In genomic region chr17:77795685-77796084, GRCh38 we compare ENCODE assay signal across 24 cellular contexts.
DNase-seq lines count a peak whose midpoint lies in the region; ATAC-seq and TF ChIP-seq lines count a peak whose summit lies in the region.
"Had no signal": no experiment of that assay in that cellular context is flagged by ENCODE, and none has a peak within 500 bp of the region (broad histone marks: within the 10 kb centered on the region; RNA-seq: fewer than 3 reads in every experiment).

No MANE protein-coding gene starts in this region.

- H3K79me2 ChIP-seq in neural progenitor cell (ENCODE audit: low read depth) = no peaks in the 10 kb centered on the region

- H3K27ac ChIP-seq in left ventricle myocardium inferior (replicated peaks) (no peak overlapping the region), neural progenitor cell (no peak overlapping the region), stomach smooth muscle (ENCODE audit: low read length) (peak overlapping the region; percentile 66), breast epithelium (no peak overlapping the region)
- H3K27ac ChIP-seq: 22Rv1, BLaER1, RWPE1 had no signal

- H3K4me3 Mint-ChIP-seq in neural progenitor cell = no peak overlapping the region
- no peak overlapping the region for H3K4me3 Mint-ChIP-seq in T-helper 17 cell
- H3K4me3 Mint-ChIP-seq: CD4-positive, alpha-beta memory T cell; H9 had no signal

- peak; percentile 6 for DNase-seq in Right ventricle myocardium superior
- no peak for DNase-seq in left ventricle myocardium inferior
- DNase-seq in neural progenitor cell (ENCODE audit: low spot score) = no peak
- DNase-seq in T-helper 17 cell = no peak
- no peak for DNase-seq in midbrain (lab: John Stamatoyannopoulos, UW)
- no peak for DNase-seq in NCI-H524 treated with DMSO at 0.1 percent for 48 hours (lab: John Stamatoyannopoulos, UW)
- DNase-seq in breast epithelium (ENCODE audit: low spot score in 2 of 2) = no peak
- DNase-seq: ACHN; Caco-2; CD4-positive, alpha-beta memory T cell; DMS 273 treated with DMSO at 0.1 percent for 48 hours; DMS79 treated with DMSO at 0.1 percent for 48 hours; KG1; NCI-H1092; NCI-H1436; NCI-H1930; NCI-H510A; NCI-H774; NK-92 treated with Interleukin-12 subunit alpha and Interleukin-12 subunit beta, amount 100 ng/mL, for 24 hours had no signal

- no peak for TF ChIP-seq CTCF in left ventricle myocardium inferior (IDR thresholded peaks at IDR 0.05; ENCODE audit: borderline replicate concordance)
- TF ChIP-seq CTCF in neural progenitor cell (IDR thresholded peaks at IDR 0.05) = no peak
- no peak for TF ChIP-seq CTCF in breast epithelium (IDR thresholded peaks at IDR 0.05)

- no peak for ATAC-seq in Right ventricle myocardium superior (ENCODE audit: poor library complexity)
- no peak for ATAC-seq in T-helper 17 cell

- H3K27me3 Mint-ChIP-seq in neural progenitor cell (ENCODE audit: insufficient read depth, low read depth) (peaks cover 24% of the 10 kb centered on the region), T-helper 17 cell (peaks cover 22% of the 10 kb centered on the region)
- H3K27me3 Mint-ChIP-seq: CD4-positive, alpha-beta memory T cell had no signal

- H2AFZ ChIP-seq in neural progenitor cell (replicated peaks) = no peak overlapping the region

- H3K4me1 ChIP-seq in left ventricle myocardium inferior = no peaks in the 10 kb centered on the region
- peaks cover 1% of the 10 kb centered on the region for H3K4me1 ChIP-seq in neural progenitor cell
- peaks cover 18% of the 10 kb centered on the region for H3K4me1 ChIP-seq in stomach smooth muscle (ENCODE audit: control insufficient read depth, insufficient read depth, low read length)
- H3K4me1 ChIP-seq in breast epithelium = no peaks in the 10 kb centered on the region
- H3K4me1 ChIP-seq: Caco-2 had no signal

- H3K36me3 Mint-ChIP-seq in neural progenitor cell (no peaks in the 10 kb centered on the region), T-helper 17 cell (ENCODE audit: low read depth) (no peaks in the 10 kb centered on the region)
- H3K36me3 Mint-ChIP-seq: CD4-positive, alpha-beta memory T cell had no signal

- H3K27me3 ChIP-seq in left ventricle myocardium inferior (ENCODE audit: low read depth) (no peaks in the 10 kb centered on the region), neural progenitor cell (peaks cover 30% of the 10 kb centered on the region), stomach smooth muscle (ENCODE audit: control insufficient read depth in 1 of 2, insufficient read depth in 2 of 2, low read length in 2 of 2) (no peaks in the 10 kb centered on the region), breast epithelium (no peaks in the 10 kb centered on the region)
- H3K27me3 ChIP-seq: BLaER1 had no signal

- H3K9me3 ChIP-seq in left ventricle myocardium inferior (replicated peaks) = no peaks in the 10 kb centered on the region
- H3K9me3 ChIP-seq in neural progenitor cell (ENCODE audit: low read depth) = no peaks in the 10 kb centered on the region
- H3K9me3 ChIP-seq in stomach smooth muscle (ENCODE audit: control insufficient read depth in 2 of 2, low read length in 2 of 2) = no peaks in the 10 kb centered on the region
- H3K9me3 ChIP-seq in T-helper 17 cell (ENCODE audit: control insufficient read depth, low read length, poor library complexity, severe bottlenecking) = no peaks in the 10 kb centered on the region
- no peaks in the 10 kb centered on the region for H3K9me3 ChIP-seq in breast epithelium
- H3K9me3 ChIP-seq: BLaER1, Caco-2 had no signal

- H3K36me3 ChIP-seq in left ventricle myocardium inferior (no peaks in the 10 kb centered on the region), neural progenitor cell (no peaks in the 10 kb centered on the region), stomach smooth muscle (ENCODE audit: control insufficient read depth in 2 of 2, insufficient read depth in 2 of 2, low read length in 2 of 2) (no peaks in the 10 kb centered on the region), breast epithelium (no peaks in the 10 kb centered on the region)
- H3K36me3 ChIP-seq: BLaER1 had no signal

- peak overlapping the region; percentile 47 for H3K27ac Mint-ChIP-seq in neural progenitor cell
- no peak overlapping the region for H3K27ac Mint-ChIP-seq in T-helper 17 cell
- H3K27ac Mint-ChIP-seq: H9 had no signal

- no peak for TF ChIP-seq POLR2A in breast epithelium (IDR thresholded peaks at IDR 0.05)

- H3K4me1 Mint-ChIP-seq in neural progenitor cell = peaks cover 29% of the 10 kb centered on the region
- peaks cover 11% of the 10 kb centered on the region for H3K4me1 Mint-ChIP-seq in T-helper 17 cell

- H3K9ac ChIP-seq in neural progenitor cell = no peak overlapping the region
- no peak overlapping the region for H3K9ac ChIP-seq in stomach smooth muscle (ENCODE audit: low read length in 2 of 2)
- H3K9ac ChIP-seq: BLaER1 had no signal

- H3F3A ChIP-seq in neural progenitor cell (ENCODE audit: low read depth) = peaks cover 1% of the 10 kb centered on the region

- no peak overlapping the region for H3K4me2 ChIP-seq in neural progenitor cell

- H3K4me3 ChIP-seq in left ventricle myocardium inferior (no peak overlapping the region), neural progenitor cell (no peak overlapping the region), stomach smooth muscle (ENCODE audit: low read length in 2 of 2) (no peak overlapping the region), breast epithelium (no peak overlapping the region)
- H3K4me3 ChIP-seq: BLaER1 had no signal

- H4K20me1 ChIP-seq in neural progenitor cell (ENCODE audit: low read depth) = no peaks in the 10 kb centered on the region
- H4K20me1 ChIP-seq: BLaER1 had no signal

- intact Hi-C loops in Right ventricle myocardium superior (cut with DNase I) (no loop called here), left ventricle myocardium inferior (cut with micrococcal nuclease) (no loop called here), breast epithelium (cut with DNase I; ENCODE audit: low total_unique reads) (loop anchor here (5.0 kb wide), 1 partner anchor 1832 kb away; no protein-coding TSS in a partner anchor)

- H3K9me3 Mint-ChIP-seq in neural progenitor cell = no peaks in the 10 kb centered on the region
- H3K9me3 Mint-ChIP-seq: H9 had no signal
